Comparison of ENCODE assay signal across 1 cellular context in the genomic region with DNA sequence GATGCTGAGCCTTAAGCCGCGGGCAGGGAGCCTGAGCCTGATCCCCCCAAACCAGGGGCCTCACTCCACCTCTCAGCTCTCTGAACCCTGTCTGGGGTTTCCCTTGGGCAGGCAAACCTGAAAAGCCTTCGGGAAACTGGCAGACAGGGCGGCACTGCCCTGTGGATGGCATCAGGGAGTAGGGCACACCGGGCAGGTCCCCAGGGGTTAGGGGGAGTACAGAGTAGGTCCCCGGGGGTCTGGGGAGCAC.
TF ChIP-seq lines count a peak whose summit lies in the region.

No MANE protein-coding gene starts in this region.

TF ChIP-seq in IMR-90, 13 proteins besides CTCF, POLR2A, EP300 and RAD21:
- TF ChIP-seq CEBPB (IDR thresholded peaks at IDR 0.05; ENCODE audit: low read depth, low read length) (no peak), FOS (IDR thresholded peaks at IDR 0.05; ENCODE audit: low read depth, low read length) (no peak), RFX5 (IDR thresholded peaks at IDR 0.05; ENCODE audit: low read depth, low read length) (no peak), SMC3 (IDR thresholded peaks at IDR 0.05; ENCODE audit: low read depth, low read length) (no peak), CHD1 (IDR thresholded peaks at IDR 0.05; ENCODE audit: low read depth, low read length) (no peak), MXI1 (IDR thresholded peaks at IDR 0.05; ENCODE audit: borderline replicate concordance, low read depth, low read length) (no peak)
- TF ChIP-seq, protein P1, sequence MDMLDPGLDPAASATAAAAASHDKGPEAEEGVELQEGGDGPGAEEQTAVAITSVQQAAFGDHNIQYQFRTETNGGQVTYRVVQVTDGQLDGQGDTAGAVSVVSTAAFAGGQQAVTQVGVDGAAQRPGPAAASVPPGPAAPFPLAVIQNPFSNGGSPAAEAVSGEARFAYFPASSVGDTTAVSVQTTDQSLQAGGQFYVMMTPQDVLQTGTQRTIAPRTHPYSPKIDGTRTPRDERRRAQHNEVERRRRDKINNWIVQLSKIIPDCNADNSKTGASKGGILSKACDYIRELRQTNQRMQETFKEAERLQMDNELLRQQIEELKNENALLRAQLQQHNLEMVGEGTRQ (IDR thresholded peaks at IDR 0.05; ENCODE audit: low read depth, low read length): no peak
- TF ChIP-seq, protein P2, sequence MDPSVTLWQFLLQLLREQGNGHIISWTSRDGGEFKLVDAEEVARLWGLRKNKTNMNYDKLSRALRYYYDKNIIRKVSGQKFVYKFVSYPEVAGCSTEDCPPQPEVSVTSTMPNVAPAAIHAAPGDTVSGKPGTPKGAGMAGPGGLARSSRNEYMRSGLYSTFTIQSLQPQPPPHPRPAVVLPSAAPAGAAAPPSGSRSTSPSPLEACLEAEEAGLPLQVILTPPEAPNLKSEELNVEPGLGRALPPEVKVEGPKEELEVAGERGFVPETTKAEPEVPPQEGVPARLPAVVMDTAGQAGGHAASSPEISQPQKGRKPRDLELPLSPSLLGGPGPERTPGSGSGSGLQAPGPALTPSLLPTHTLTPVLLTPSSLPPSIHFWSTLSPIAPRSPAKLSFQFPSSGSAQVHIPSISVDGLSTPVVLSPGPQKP (IDR thresholded peaks at IDR 0.05; ENCODE audit: borderline replicate concordance, low read depth, low read length): no peak
TF ChIP-seq in IMR-90: peak in this region for 0.
